26 cellular contexts compared by ENCODE assay signal in genomic region chr16:16051132-16051531, GRCh38.
"Had no signal": no experiment of that assay in that cellular context is flagged by ENCODE, and none has a peak within 500 bp of the region (broad histone marks: within the 10 kb centered on the region; RNA-seq: fewer than 3 reads in every experiment).

No MANE protein-coding gene starts in this region.

- H3K4me1 Mint-ChIP-seq: mesothelial cell of epicardium, natural killer cell, nephron progenitor cell, neural progenitor cell had no signal

- DNase-seq: islet precursor cell; left ventricle myocardium inferior; mesendoderm; naive B cell; natural killer cell; nephron progenitor cell; occipital lobe; stimulated activated CD4-positive, alpha-beta T cell treated with anti-CD3 and anti-CD28 coated beads, Interleukin-12 subunit alpha, Interleukin-12 subunit beta, amount 100 ng/mL, for 4 hours; stimulated activated CD4-positive, alpha-beta T cell treated with anti-CD3 and anti-CD28 coated beads, Interleukin-15, amount 100 ng/mL, for 24 hours; stimulated activated CD4-positive, alpha-beta T cell treated with anti-CD3 and anti-CD28 coated beads, Interleukin-2, amount 100 ng/mL, for 24 hours; stimulated activated CD4-positive, alpha-beta T cell treated with anti-CD3 and anti-CD28 coated beads, Interleukin-4, amount 100 ng/mL, for 1 hour; stimulated activated naive CD4-positive, alpha-beta T cell; transverse colon; upper lobe of left lung had no signal

- H3K36me3 ChIP-seq: neural progenitor cell had no signal

- H3K9me3 ChIP-seq: left ventricle myocardium inferior, neutrophil, right atrium auricular region, suprapubic skin, transverse colon, upper lobe of left lung, vagina had no signal

- H3K4me3 ChIP-seq: hepatocyte, left ventricle myocardium inferior, lung, neural progenitor cell, right atrium auricular region, skin epidermis, suprapubic skin, transverse colon, upper lobe of left lung, vagina had no signal

- H3K27ac ChIP-seq: hepatocyte, left ventricle myocardium inferior, neural progenitor cell, neutrophil, parathyroid adenoma, right atrium auricular region, skin epidermis, suprapubic skin, transverse colon, upper lobe of left lung, vagina had no signal

- H3K9me3 Mint-ChIP-seq: mesothelial cell of epicardium; naive B cell; natural killer cell; nephron progenitor cell; neural progenitor cell; stimulated activated naive CD8-positive, alpha-beta T cell treated with anti-CD3 and anti-CD28 coated beads, Interleukin-15, Interleukin-2, amounts not matched to agents 100 ng/mL and 50 ng/mL, for 24 hours had no signal

- H3K27me3 Mint-ChIP-seq: naive B cell; stimulated activated naive CD8-positive, alpha-beta T cell treated with anti-CD3 and anti-CD28 coated beads, Interleukin-15, Interleukin-2, amounts not matched to agents 100 ng/mL and 50 ng/mL, for 24 hours had no signal

- H3K27ac Mint-ChIP-seq: mesothelial cell of epicardium; natural killer cell; nephron progenitor cell; neural progenitor cell; stimulated activated naive CD8-positive, alpha-beta T cell treated with anti-CD3 and anti-CD28 coated beads, Interleukin-15, Interleukin-2, amounts not matched to agents 100 ng/mL and 50 ng/mL, for 24 hours had no signal

- ATAC-seq: natural killer cell, sciatic nerve had no signal

- H3K4me1 ChIP-seq: neural progenitor cell, parathyroid adenoma, suprapubic skin, transverse colon, upper lobe of left lung, vagina had no signal

- H3K4me3 Mint-ChIP-seq: mesothelial cell of epicardium; naive B cell; natural killer cell; nephron progenitor cell; neural progenitor cell; stimulated activated naive CD8-positive, alpha-beta T cell treated with anti-CD3 and anti-CD28 coated beads, Interleukin-15, Interleukin-2, amounts not matched to agents 100 ng/mL and 50 ng/mL, for 24 hours had no signal

- H3K27me3 ChIP-seq: hepatocyte, neural progenitor cell, neutrophil, right atrium auricular region, suprapubic skin, transverse colon, upper lobe of left lung, vagina had no signal
